9 cellular contexts compared by ENCODE assay signal in the genomic region with DNA sequence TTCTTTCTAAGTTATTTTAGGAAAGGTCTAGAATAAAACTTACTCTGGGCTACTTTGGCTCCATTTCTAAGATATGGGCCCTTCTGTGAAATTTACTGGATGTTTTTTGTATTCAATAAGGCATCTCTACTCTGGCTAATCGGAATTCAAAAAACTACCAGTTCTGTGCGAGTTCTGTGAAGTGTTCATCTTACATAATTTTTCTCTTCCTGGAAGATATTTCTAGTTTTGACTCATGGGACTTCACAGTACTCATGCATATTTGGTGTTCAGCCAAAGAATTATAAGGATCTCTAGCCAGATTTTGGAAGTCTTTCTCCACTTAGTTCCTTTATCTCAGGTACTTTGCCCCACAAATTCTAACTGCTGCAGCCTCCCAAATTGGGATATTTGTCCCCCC. TPM values are rescaled to one million over a fixed set of nuclear protein-coding genes. Genes with fewer than 3 reads are reported as not detected.
DNase-seq lines count a peak whose midpoint lies in the region; ATAC-seq, FAIRE-seq and TF ChIP-seq lines count a peak whose summit lies in the region.
"Had no signal": no experiment of that assay in that cellular context is flagged by ENCODE, and none has a peak within 500 bp of the region (broad histone marks: within the 10 kb centered on the region; RNA-seq: fewer than 3 reads in every experiment).

No MANE protein-coding gene starts in this region.

- H3K27me3 Mint-ChIP-seq in CD8-positive, alpha-beta memory T cell = no peaks in the 10 kb centered on the region

- H3K36me3 ChIP-seq in CD8-positive, alpha-beta memory T cell (ENCODE audit: insufficient read depth, low read length) = no peaks in the 10 kb centered on the region
- no peaks in the 10 kb centered on the region for H3K36me3 ChIP-seq in pancreas

- H3K9me3 Mint-ChIP-seq in CD8-positive, alpha-beta memory T cell = no peaks in the 10 kb centered on the region

- ATAC-seq in pancreas = peak in 2 of 4 donors; percentile 27
- ATAC-seq in GM21619 (IDR thresholded peaks at IDR 0.05; ENCODE audit: unreplicated experiment) = no peak
- ATAC-seq in GM21825 (IDR thresholded peaks at IDR 0.05; ENCODE audit: unreplicated experiment) = no peak
- ATAC-seq in GM18870 (IDR thresholded peaks at IDR 0.05; ENCODE audit: unreplicated experiment) = no peak
- ATAC-seq: WTC11 had no signal

- POLR2A ChIA-PET in CD8-positive, alpha-beta memory T cell (lab: Charles Lee) = interaction anchor here (0.5 to 0.8 kb wide), 2 partner anchors 9 to 138 kb away, joined by 3 read pairs; no protein-coding TSS in a partner anchor

- peak overlapping the region in 4 of 7 donors; percentile 11 to 59 (median 18) for H3K4me3 Mint-ChIP-seq in CD8-positive, alpha-beta memory T cell
- H3K4me3 Mint-ChIP-seq: WTC11 had no signal

- no peaks in the 10 kb centered on the region for H3K9me3 ChIP-seq in CD8-positive, alpha-beta memory T cell (ENCODE audit: low read length)
- H3K9me3 ChIP-seq in pancreas = no peaks in the 10 kb centered on the region

- peak overlapping the region in 5 of 8 donors; percentile 3 to 75 (median 54) for H3K27ac Mint-ChIP-seq in CD8-positive, alpha-beta memory T cell
- H3K27ac Mint-ChIP-seq: WTC11 had no signal

- peaks cover 43% of the 10 kb centered on the region for H3K4me1 ChIP-seq in CD8-positive, alpha-beta memory T cell (ENCODE audit: insufficient read depth, low read length)
- peaks cover 0 to 3% (median 0%) of the 10 kb centered on the region in 3 donors for H3K4me1 ChIP-seq in pancreas

- 74 to 77% methylated on average over 2 of the region's 2 CpGs for WGBS in pancreas, 2 donors

- peak; percentile 32 for FAIRE-seq in pancreas (lab: Jason Lieb, UNC)

- CTCF ChIA-PET in CD8-positive, alpha-beta memory T cell (lab: Charles Lee) = interaction anchor here (0.9 kb wide), 1 partner anchor 24 kb away, joined by 3 read pairs; no protein-coding TSS in a partner anchor

- H3K4me3 ChIP-seq in CD8-positive, alpha-beta memory T cell (ENCODE audit: low read length) = peak overlapping the region; percentile 6
- H3K4me3 ChIP-seq in cardiac fibroblast (replicated peaks in 1 of 2; ENCODE audit: low read depth in 2 of 2, low read length in 2 of 2) (no peak overlapping the region), pancreas (no peak overlapping the region)

- DNase-seq in CD8-positive, alpha-beta memory T cell = no peak
- DNase-seq in HS-27A (ENCODE audit: low read depth) (peak; percentile 29), cardiac fibroblast (ENCODE audit: low read depth in 2 of 2) (peak; percentile 74 to 82), pancreas (no peak), NCI-H524 (lab: John Stamatoyannopoulos, UW) (no peak)

- H3K4me1 Mint-ChIP-seq in CD8-positive, alpha-beta memory T cell = peaks cover 35 to 71% (median 65%) of the 10 kb centered on the region in 3 donors

- intact Hi-C loops in pancreas (cut with DNase I) = no loop called here

- no peaks in the 10 kb centered on the region for H3K27me3 ChIP-seq in CD8-positive, alpha-beta memory T cell (ENCODE audit: insufficient read depth, low read length, poor library complexity, severe bottlenecking)
- no peaks in the 10 kb centered on the region for H3K27me3 ChIP-seq in pancreas

- H3K36me3 Mint-ChIP-seq in CD8-positive, alpha-beta memory T cell = peaks cover 0 to 1% (median 0%) of the 10 kb centered on the region in 3 donors
- H3K36me3 Mint-ChIP-seq: WTC11 had no signal

- H3K27ac ChIP-seq in CD8-positive, alpha-beta memory T cell (ENCODE audit: low read depth, low read length) = no peak overlapping the region
- H3K27ac ChIP-seq in pancreas = peak overlapping the region in 1 of 4 donors; percentile 2

- TF ChIP-seq CTCF in cardiac fibroblast (IDR thresholded peaks at IDR 0.05; ENCODE audit: low read depth, low read length) = no peak
- TF ChIP-seq CTCF in pancreas (IDR thresholded peaks at IDR 0.05) = no peak

RNA-seq across cellular contexts. Expression of a gene that starts 46.4 kb away (rescaled TPM):
- total RNA-seq in CD8-positive, alpha-beta memory T cell = 100 to 1,000 TPM; 386 to 391 TPM
- polyA plus RNA-seq in CD8-positive, alpha-beta memory T cell = 303 TPM
- 10 to 100 TPM; 30.5 to 73.2 (median 49.2) TPM for total RNA-seq in pancreas
- polyA plus RNA-seq in pancreas = 10 to 100 TPM; 15.2 to 22.2 TPM

Comparison
In these comparisons a context has a peak if more than half of its experiments do, and no peak if none do; other contexts are left out.
1. DNase-seq: peak in HS-27A (single experiment) and cardiac fibroblast (2 of 2); none in CD8-positive, alpha-beta memory T cell (0 of 5), pancreas (0 of 6) and NCI-H524 (0 of 2).
2. RNA of a gene that starts 46.4 kb away (total RNA-seq): 386 to 391 TPM in CD8-positive, alpha-beta memory T cell; 30.5 to 73.2 TPM in pancreas; every median in the first group is over 4 times any median in the second.